Comparison of ENCODE assay signal across 32 cellular contexts in the genomic region with DNA sequence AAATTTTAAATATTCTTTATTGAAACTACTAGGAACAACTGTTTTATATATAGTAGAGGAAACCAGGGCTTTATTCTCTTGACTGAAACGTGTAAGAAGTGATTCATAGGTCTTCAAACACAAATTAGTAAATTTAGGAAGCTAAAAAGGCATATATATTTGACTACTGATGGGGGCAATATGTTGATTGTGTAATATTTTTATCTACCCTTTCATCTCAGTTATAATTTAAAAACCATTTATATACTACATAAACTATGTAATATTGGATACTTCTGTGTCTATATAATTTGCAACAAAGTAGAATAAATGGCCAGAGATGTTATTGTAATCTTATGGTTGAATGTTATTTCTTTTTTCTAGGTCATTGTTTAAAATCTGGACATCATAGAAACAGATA.
"Had no signal": no experiment of that assay in that cellular context is flagged by ENCODE, and none has a peak within 500 bp of the region (broad histone marks: within the 10 kb centered on the region; RNA-seq: fewer than 3 reads in every experiment).

No MANE protein-coding gene starts in this region.

- DNase-seq: activated B cell treated with CpG ODN at 0.5 μM for 24 hours; activated CD4-positive, alpha-beta T cell treated with anti-CD3 and anti-CD28 coated beads for 48 hours; activated CD4-positive, alpha-beta T cell treated with anti-CD3 and anti-CD28 coated beads, Interleukin-2, amount 50 U/mL, for 1 hour; activated CD4-positive, alpha-beta T cell treated with anti-CD3 and anti-CD28 coated beads, Interleukin-2, amount 50 U/mL, for 48 hours; activated CD8-positive, alpha-beta memory T cell treated with anti-CD3 and anti-CD28 coated beads for 24 hours; activated CD8-positive, alpha-beta T cell treated with anti-CD3 and anti-CD28 coated beads for 36 hours; activated effector memory CD4-positive, alpha-beta T cell treated with Interleukin-2 at 50 U/mL for 16 hours; activated gamma-delta T cell treated with Interleukin-2 at 50 U/mL for 16 hours; activated naive CD4-positive, alpha-beta T cell treated with Interleukin-2 at 50 U/mL for 16 hours; activated naive CD8-positive, alpha-beta T cell treated with anti-CD3 and anti-CD28 coated beads for 36 hours; activated naive CD8-positive, alpha-beta T cell treated with anti-CD3 and anti-CD28 coated beads, Interleukin-2, amount 50 U/mL, for 24 hours; activated T-cell treated with anti-CD3 and anti-CD28 coated beads, Interleukin-2, amount 50 U/mL, for 4 hours; adrenal gland; amygdala; aorta; body of pancreas; caudate nucleus; colonic mucosa; effector CD8-positive, alpha-beta T cell; esophagus squamous epithelium; foreskin melanocyte; head of caudate nucleus; T-cell; T1000; WERI-Rb-1 had no signal

- ATAC-seq: activated CD4-positive, CD25-positive, alpha-beta regulatory T cell treated with anti-CD3 and anti-CD28 coated beads, Interleukin-2, amount 50 U/mL, for 24 hours; activated CD8-positive, alpha-beta T cell treated with anti-CD3 and anti-CD28 coated beads for 36 hours; activated naive CD8-positive, alpha-beta T cell treated with anti-CD3 and anti-CD28 coated beads, Interleukin-2, amount 50 U/mL, for 24 hours; activated T-cell treated with anti-CD3 and anti-CD28 coated beads, Interleukin-2, amount 50 U/mL, for 4 hours; activated T-helper 17 cell treated with anti-CD3 and anti-CD28 coated beads, Interleukin-2, amount 50 U/mL, for 72 hours; body of pancreas; T-cell had no signal

- FAIRE-seq: endometrium, endothelial cell of umbilical vein had no signal

- H3K27ac ChIP-seq: adrenal gland, body of pancreas, colonic mucosa, epithelial cell of prostate, esophagus squamous epithelium, WERI-Rb-1 had no signal

- H3K9me3 Mint-ChIP-seq: activated B cell treated with CpG ODN at 0.5 μM for 24 hours; activated naive CD4-positive, alpha-beta T cell treated with anti-CD3 and anti-CD28 coated beads, Interleukin-2, amount 50 U/mL, for 24 hours; activated naive CD8-positive, alpha-beta T cell treated with anti-CD3 and anti-CD28 coated beads for 36 hours; activated T-cell treated with anti-CD3 and anti-CD28 coated beads, Interleukin-2, amount 50 U/mL, for 4 hours; activated T-helper 17 cell treated with anti-CD3 and anti-CD28 coated beads, Interleukin-2, amount 50 U/mL, for 72 hours; T-cell; T-helper 1 cell treated with Interleukin-12 subunit alpha and Interleukin-12 subunit beta and Interleukin-4 antibody, amounts not matched to agents 30 μg/mL and 1 μg/mL, for 36 hours had no signal

- H3K9me3 ChIP-seq: adrenal gland, body of pancreas, colonic mucosa, esophagus squamous epithelium had no signal

- H3K4me3 Mint-ChIP-seq: activated B cell treated with CpG ODN at 0.5 μM for 24 hours; activated CD8-positive, alpha-beta T cell treated with anti-CD3 and anti-CD28 coated beads for 36 hours; activated naive CD4-positive, alpha-beta T cell treated with anti-CD3 and anti-CD28 coated beads, Interleukin-2, amount 50 U/mL, for 24 hours; activated naive CD8-positive, alpha-beta T cell treated with anti-CD3 and anti-CD28 coated beads for 36 hours; activated naive CD8-positive, alpha-beta T cell treated with anti-CD3 and anti-CD28 coated beads, Interleukin-2, amount 50 U/mL, for 24 hours; activated T-cell treated with anti-CD3 and anti-CD28 coated beads, Interleukin-2, amount 50 U/mL, for 4 hours; activated T-helper 17 cell treated with anti-CD3 and anti-CD28 coated beads, Interleukin-2, amount 50 U/mL, for 72 hours; T-cell; T-helper 1 cell treated with Interleukin-12 subunit alpha and Interleukin-12 subunit beta and Interleukin-4 antibody, amounts not matched to agents 30 μg/mL and 1 μg/mL, for 36 hours had no signal

- H3K27me3 Mint-ChIP-seq: activated B cell treated with CpG ODN at 0.5 μM for 24 hours; activated CD8-positive, alpha-beta T cell treated with anti-CD3 and anti-CD28 coated beads for 36 hours; activated naive CD4-positive, alpha-beta T cell treated with anti-CD3 and anti-CD28 coated beads, Interleukin-2, amount 50 U/mL, for 24 hours; activated naive CD8-positive, alpha-beta T cell treated with anti-CD3 and anti-CD28 coated beads for 36 hours; activated naive CD8-positive, alpha-beta T cell treated with anti-CD3 and anti-CD28 coated beads, Interleukin-2, amount 50 U/mL, for 24 hours; activated T-helper 17 cell treated with anti-CD3 and anti-CD28 coated beads, Interleukin-2, amount 50 U/mL, for 72 hours; T-cell had no signal

- H3K4me1 ChIP-seq: adrenal gland, body of pancreas, colonic mucosa, esophagus squamous epithelium had no signal

- H3K4me3 ChIP-seq: adrenal gland, body of pancreas, colonic mucosa, esophagus squamous epithelium had no signal

- H3K4me1 Mint-ChIP-seq: activated B cell treated with CpG ODN at 0.5 μM for 24 hours; activated T-helper 17 cell treated with anti-CD3 and anti-CD28 coated beads, Interleukin-2, amount 50 U/mL, for 72 hours had no signal

- H3K36me3 ChIP-seq: adrenal gland, colonic mucosa, WERI-Rb-1 had no signal

- H3K27ac Mint-ChIP-seq: activated B cell treated with CpG ODN at 0.5 μM for 24 hours; activated CD8-positive, alpha-beta T cell treated with anti-CD3 and anti-CD28 coated beads for 36 hours; activated naive CD8-positive, alpha-beta T cell treated with anti-CD3 and anti-CD28 coated beads for 36 hours; activated naive CD8-positive, alpha-beta T cell treated with anti-CD3 and anti-CD28 coated beads, Interleukin-2, amount 50 U/mL, for 24 hours; activated T-helper 17 cell treated with anti-CD3 and anti-CD28 coated beads, Interleukin-2, amount 50 U/mL, for 72 hours; T-cell; T-helper 1 cell treated with Interleukin-12 subunit alpha and Interleukin-12 subunit beta and Interleukin-4 antibody, amounts not matched to agents 30 μg/mL and 1 μg/mL, for 36 hours had no signal

- H3K27me3 ChIP-seq: adrenal gland, body of pancreas, colonic mucosa, esophagus squamous epithelium had no signal
